10 cellular contexts compared by ENCODE assay signal in genomic region chr20:14773486-14773885, GRCh38.
"Had no signal": no experiment of that assay in that cellular context is flagged by ENCODE, and none has a peak within 500 bp of the region (broad histone marks: within the 10 kb centered on the region; RNA-seq: fewer than 3 reads in every experiment).

No MANE protein-coding gene starts in this region.

- H3K4me1 Mint-ChIP-seq: IgD-negative memory B cell had no signal

- H3K36me3 ChIP-seq: HAP-1 had no signal

- DNase-seq: GM23248, GOT3, H7, HFFc6, KBM-7 had no signal

- H3K4me3 Mint-ChIP-seq: HFFc6, IgD-negative memory B cell had no signal

- H3K9me3 ChIP-seq: HAP-1 had no signal

- H3K36me3 Mint-ChIP-seq: IgD-negative memory B cell had no signal

- H3K4me1 ChIP-seq: HAP-1 had no signal

- ATAC-seq: HCT116, HepG2 had no signal

- H3K27ac Mint-ChIP-seq: HFFc6, IgD-negative memory B cell had no signal

- H3K9me3 Mint-ChIP-seq: IgD-negative memory B cell had no signal

- H3K27me3 Mint-ChIP-seq: IgD-negative memory B cell had no signal

- H3K4me3 ChIP-seq: GM23248, HAP-1 had no signal

- FAIRE-seq: HepG2 had no signal

- H3K27ac ChIP-seq: GM23248, HL-60 had no signal
